ENCODE assay signal across 10 cellular contexts in genomic region chr5:143418140-143418866, GRCh38. TPM values are rescaled to one million over a fixed set of nuclear protein-coding genes. Genes with fewer than 3 reads are reported as not detected.
A peak's percentile ranks its signal among the peaks of the same experiment; 100 is the strongest.
DNase-seq lines count a peak whose midpoint lies in the region; ATAC-seq and TF ChIP-seq lines count a peak whose summit lies in the region.
"Had no signal": no experiment of that assay in that cellular context is flagged by ENCODE, and none has a peak within 500 bp of the region (broad histone marks: within the 10 kb centered on the region; RNA-seq: fewer than 3 reads in every experiment).

No MANE protein-coding gene starts in this region.

- ATAC-seq in GM18867 (IDR thresholded peaks at IDR 0.05; ENCODE audit: unreplicated experiment) (peak; percentile 53), GM21737 (IDR thresholded peaks at IDR 0.05; ENCODE audit: unreplicated experiment) (peak; percentile 41), GM21367 (IDR thresholded peaks at IDR 0.05; ENCODE audit: unreplicated experiment) (no peak)
- ATAC-seq: HCT116 had no signal

- 0 out of 2 replicates have a peak, but pooled peaks cover 7% of the 10 kb centered on the region for H3K36me3 ChIP-seq in Karpas-422 (ENCODE audit: insufficient read depth, low read length)
- no peaks in the 10 kb centered on the region for H3K36me3 ChIP-seq in osteoblast (ENCODE audit: insufficient read depth, low read length)
- no peaks in the 10 kb centered on the region for H3K36me3 ChIP-seq in Peyer's patch
- H3K36me3 ChIP-seq: tibial nerve had no signal

- H3K27me3 ChIP-seq in Karpas-422 (ENCODE audit: low read length) (no peaks in the 10 kb centered on the region), osteoblast (ENCODE audit: insufficient read depth, low read length) (no peaks in the 10 kb centered on the region), Peyer's patch (no peaks in the 10 kb centered on the region)
- H3K27me3 ChIP-seq: tibial nerve had no signal

- peak overlapping the region; percentile 51 for H3K9ac ChIP-seq in Karpas-422 (ENCODE audit: low read length)

- H4K20me1 ChIP-seq in Karpas-422 (ENCODE audit: insufficient read depth, low read depth, low read length) (no peaks in the 10 kb centered on the region), osteoblast (ENCODE audit: insufficient read depth, low read length) (no peaks in the 10 kb centered on the region)

- no peak for TF ChIP-seq CTCF in osteoblast (IDR thresholded peaks at IDR 0.05; ENCODE audit: extremely low read depth, low read depth, low read length)
- no peak for TF ChIP-seq CTCF in Peyer's patch (IDR thresholded peaks at IDR 0.05)

- H3K9me3 ChIP-seq in Karpas-422 (ENCODE audit: low read length) (no peaks in the 10 kb centered on the region), osteoblast (ENCODE audit: low read depth, low read length) (no peaks in the 10 kb centered on the region), Peyer's patch (no peaks in the 10 kb centered on the region)
- H3K9me3 ChIP-seq: tibial nerve had no signal

- DNase-seq in Karpas-422 (no peak), osteoblast (ENCODE audit: insufficient read length, low spot score, missing footprints) (no peak), GM19238 (ENCODE audit: insufficient read length, low spot score) (no peak), Peyer's patch (no peak)
- DNase-seq: stimulated activated CD4-positive, alpha-beta T cell treated with anti-CD3 and anti-CD28 coated beads, Interleukin-4, amount 100 ng/mL, for 24 hours had no signal

- TF ChIP-seq POLR2A in Peyer's patch (IDR thresholded peaks at IDR 0.05), result no peak

- H3K4me3 ChIP-seq in Karpas-422 (ENCODE audit: low read length) (peak overlapping the region; percentile 49), osteoblast (ENCODE audit: insufficient read depth, low read length) (no peak overlapping the region), Peyer's patch (peak overlapping the region in 2 of 4 donors; percentile 24 to 35)
- H3K4me3 ChIP-seq: tibial nerve had no signal

- H3K4me1 ChIP-seq in Karpas-422 (ENCODE audit: low read length) (peaks cover 98% of the 10 kb centered on the region), osteoblast (ENCODE audit: insufficient read depth, low read length) (no peaks in the 10 kb centered on the region), Peyer's patch (peaks cover 0 to 15% (median 2%) of the 10 kb centered on the region in 4 donors)

- peak overlapping the region; percentile 98 for H3K27ac ChIP-seq in Karpas-422 (ENCODE audit: low read length)
- no peak overlapping the region for H3K27ac ChIP-seq in osteoblast (ENCODE audit: low read depth, low read length)
- peak overlapping the region in 2 of 4 donors; percentile 39 to 59 for H3K27ac ChIP-seq in Peyer's patch
- H3K27ac ChIP-seq: tibial nerve had no signal

- H2AFZ ChIP-seq in Karpas-422 (ENCODE audit: low read length), result no peak overlapping the region
- peak overlapping the region; percentile 27 for H2AFZ ChIP-seq in osteoblast (ENCODE audit: low read length)

- no peaks in the 10 kb centered on the region for H3K9me2 ChIP-seq in Karpas-422 (replicated peaks; ENCODE audit: insufficient read depth, low read length)

- H3K4me2 ChIP-seq in Karpas-422 (ENCODE audit: low read depth, low read length, poor library complexity, severe bottlenecking) (peak overlapping the region; percentile 84), osteoblast (ENCODE audit: insufficient read depth, low read length) (no peak overlapping the region)

- peaks cover 98% of the 10 kb centered on the region for H3K79me2 ChIP-seq in Karpas-422 (ENCODE audit: low read length)
- no peaks in the 10 kb centered on the region for H3K79me2 ChIP-seq in osteoblast (ENCODE audit: insufficient read depth, low read length)

RNA-seq across cellular contexts. Expression of gene NR3C1, which starts 14.8 kb away (rescaled TPM):
- total RNA-seq in Karpas-422 (2014; rRNA removed; shearing (Covaris generic); ENCODE audit: low replicate concordance), result 189 and 364 TPM in 2 replicates
- total RNA-seq in osteoblast, result 113 and 119 TPM in 2 replicates
- total RNA-seq in Peyer's patch, result 10 to 100 TPM; 29.7 to 79.2 (median 38.9) TPM
